In the genomic region with DNA sequence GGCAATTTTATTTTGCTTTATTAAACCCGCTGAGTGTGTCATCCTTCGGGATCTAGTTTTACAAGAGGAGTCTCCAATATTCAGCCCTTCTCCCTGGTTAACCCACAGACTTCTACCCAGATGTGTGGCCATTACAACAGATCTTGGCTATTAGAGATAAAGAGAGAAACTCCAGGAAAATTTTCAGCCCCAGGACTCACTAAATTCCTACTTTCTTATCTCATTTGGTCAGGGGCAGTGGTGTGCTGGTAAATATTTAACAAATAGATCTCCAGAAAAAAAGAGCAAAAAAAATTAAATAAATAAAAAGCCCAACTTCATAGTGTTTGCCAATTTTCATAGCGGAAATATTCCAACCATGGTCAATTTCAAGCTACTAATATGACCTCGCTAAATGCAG, we compare ENCODE assay signal across 7 cellular contexts.
"Had no signal": no experiment of that assay in that cellular context is flagged by ENCODE, and none has a peak within 500 bp of the region (broad histone marks: within the 10 kb centered on the region; RNA-seq: fewer than 3 reads in every experiment).

No MANE protein-coding gene starts in this region.

- H3K4me3 ChIP-seq: K562 had no signal

- H3K27ac Mint-ChIP-seq: H9 had no signal

- DNase-seq: GOT3, H9, HCEC 1CT, IMR-90, KG1 had no signal

- H3K27ac ChIP-seq: HL-60 had no signal

- ATAC-seq: K562 had no signal

- H3K4me3 Mint-ChIP-seq: H9 had no signal
